ENCODE assay signal across 18 cellular contexts in genomic region chr7:131459256-131459655, GRCh38.
DNase-seq lines count a peak whose midpoint lies in the region; ATAC-seq and TF ChIP-seq lines count a peak whose summit lies in the region.
"Had no signal": no experiment of that assay in that cellular context is flagged by ENCODE, and none has a peak within 500 bp of the region (broad histone marks: within the 10 kb centered on the region; RNA-seq: fewer than 3 reads in every experiment).

No MANE protein-coding gene starts in this region.

- no peak for TF ChIP-seq CTCF in choroid plexus epithelial cell (conservative IDR thresholded peaks at IDR 0.05; ENCODE audit: low read depth, low read length)

- H3K4me3 Mint-ChIP-seq in memory B cell = no peak overlapping the region
- H3K4me3 Mint-ChIP-seq: activated T-helper 1 cell treated with anti-CD3 and anti-CD28 coated beads, Interleukin-12 subunit alpha, Interleukin-12 subunit beta, Interleukin-2, Interleukin-4 antibody, amounts not matched to agents 30 ng/mL and 10 ng/mL and 1 ng/mL, durations not matched to agents 14 hours and 24 hours and 36 hours; nephron had no signal

- H3K4me1 Mint-ChIP-seq in memory B cell = peaks cover 5% of the 10 kb centered on the region
- H3K4me1 Mint-ChIP-seq: nephron had no signal

- peaks cover 33% of the 10 kb centered on the region for H3K36me3 Mint-ChIP-seq in memory B cell

- no peaks in the 10 kb centered on the region for H3K9me3 Mint-ChIP-seq in memory B cell
- H3K9me3 Mint-ChIP-seq: activated T-helper 1 cell treated with anti-CD3 and anti-CD28 coated beads, Interleukin-12 subunit alpha, Interleukin-12 subunit beta, Interleukin-2, Interleukin-4 antibody, amounts not matched to agents 30 ng/mL and 10 ng/mL and 1 ng/mL, durations not matched to agents 14 hours and 24 hours and 36 hours had no signal

- ATAC-seq in memory B cell (ENCODE audit: low read depth) = no peak
- no peak for ATAC-seq in GM19455 (IDR thresholded peaks at IDR 0.05; ENCODE audit: unreplicated experiment)
- ATAC-seq in GM21786 (IDR thresholded peaks at IDR 0.05; ENCODE audit: unreplicated experiment) = no peak
- no peak for ATAC-seq in GM19397 (IDR thresholded peaks at IDR 0.05; ENCODE audit: unreplicated experiment)

- no peak overlapping the region for H3K4me3 ChIP-seq in choroid plexus epithelial cell (ENCODE audit: low read depth, low read length)
- H3K4me3 ChIP-seq: adrenal gland, psoas muscle had no signal

- H3K27ac Mint-ChIP-seq in memory B cell = peak overlapping the region; percentile 32
- H3K27ac Mint-ChIP-seq: activated T-helper 1 cell treated with anti-CD3 and anti-CD28 coated beads, Interleukin-12 subunit alpha, Interleukin-12 subunit beta, Interleukin-2, Interleukin-4 antibody, amounts not matched to agents 30 ng/mL and 10 ng/mL and 1 ng/mL, durations not matched to agents 14 hours and 24 hours and 36 hours had no signal

- DNase-seq in ELF-1 (ENCODE audit: low read depth, low spot score) (peak; percentile 9), LoVo (ENCODE audit: low spot score) (peak; percentile 53), choroid plexus epithelial cell (ENCODE audit: low read depth) (peak; percentile 31), memory B cell (ENCODE audit: low spot score in 2 of 2) (no peak), UCSD-AML1 (lab: John Stamatoyannopoulos, UW; ENCODE audit: unreplicated experiment) (no peak)
- DNase-seq: adrenal gland; AML-193; Caco-2; H7; NCI-H146; NK-92 treated with Interleukin-12 subunit alpha and Interleukin-12 subunit beta, amount 100 ng/mL, for 24 hours; psoas muscle; Right ventricle myocardium superior had no signal

- H3K27me3 Mint-ChIP-seq in memory B cell = no peaks in the 10 kb centered on the region

Comparison
In these comparisons a context has a peak if more than half of its experiments do, and no peak if none do; other contexts are left out.
1. DNase-seq: peak in ELF-1 (single experiment), LoVo (single experiment) and choroid plexus epithelial cell (single experiment); none in memory B cell (0 of 2) and UCSD-AML1 (single experiment).